24 cellular contexts compared by ENCODE assay signal in the genomic region with DNA sequence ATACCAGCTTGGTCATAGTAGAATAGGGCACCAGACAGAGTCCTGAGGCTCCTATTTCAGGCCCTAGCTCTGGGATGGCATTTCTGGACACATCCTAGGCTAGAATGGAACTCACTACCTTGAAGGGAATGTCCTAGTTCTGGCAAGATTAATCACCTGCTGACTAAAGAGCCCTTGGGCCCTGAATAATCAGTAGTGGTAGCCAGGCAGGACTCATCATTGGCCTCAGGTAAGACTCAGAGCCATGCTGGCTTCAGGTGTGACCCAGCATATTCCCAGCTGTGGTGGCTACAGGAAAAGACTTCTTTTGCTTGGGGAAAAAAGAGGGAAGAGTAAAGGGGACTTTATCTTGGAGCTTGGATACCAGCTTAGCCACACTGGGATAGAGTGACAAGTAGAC.
A peak's percentile ranks its signal among the peaks of the same experiment; 100 is the strongest.
DNase-seq lines count a peak whose midpoint lies in the region; ATAC-seq, FAIRE-seq and TF ChIP-seq lines count a peak whose summit lies in the region.
"Had no signal": no experiment of that assay in that cellular context is flagged by ENCODE, and none has a peak within 500 bp of the region (broad histone marks: within the 10 kb centered on the region; RNA-seq: fewer than 3 reads in every experiment).

No MANE protein-coding gene starts in this region.

- intact Hi-C loops in mammary epithelial cell (cut with micrococcal nuclease) (no loop called here), MCF 10A (cut with micrococcal nuclease) (no loop called here)

- H3K9me3 ChIP-seq in mammary epithelial cell (replicated peaks; ENCODE audit: insufficient read depth, low read length) (no peaks in the 10 kb centered on the region), keratinocyte (ENCODE audit: control insufficient read depth, low read depth, low read length) (no peaks in the 10 kb centered on the region), trophoblast cell (ENCODE audit: insufficient read depth, low read depth, low read length) (peaks cover 6% of the 10 kb centered on the region)
- H3K9me3 ChIP-seq: A549, Caco-2 had no signal

- H3K27me3 ChIP-seq in mammary epithelial cell (ENCODE audit: insufficient read depth, low read length) (no peaks in the 10 kb centered on the region), keratinocyte (ENCODE audit: control insufficient read depth, extremely low read depth, insufficient read depth, low read length) (peaks cover under 1% of the 10 kb centered on the region), trophoblast cell (ENCODE audit: insufficient read depth, low read length) (no peaks in the 10 kb centered on the region)
- H3K27me3 ChIP-seq: BLaER1 treated with 17β-estradiol and CSF1 and Interleukin-3, amounts not matched to agents 10 nM and 100 nM had no signal

- no peak overlapping the region for H3K4me3 Mint-ChIP-seq in MCF 10A (ENCODE audit: unreplicated experiment)
- H3K4me3 Mint-ChIP-seq: B cell; CD4-positive, alpha-beta T cell; CD8-positive, alpha-beta T cell had no signal

- H3K36me3 Mint-ChIP-seq in MCF 10A (ENCODE audit: insufficient read depth, unreplicated experiment), result no peaks in the 10 kb centered on the region
- H3K36me3 Mint-ChIP-seq: CD8-positive, alpha-beta T cell had no signal

- H3K27ac ChIP-seq in mammary epithelial cell (ENCODE audit: insufficient read depth, low read depth, low read length) (no peak overlapping the region), keratinocyte (ENCODE audit: control insufficient read depth, insufficient read depth, low read length) (no peak overlapping the region), trophoblast cell (ENCODE audit: low read depth, low read length) (no peak overlapping the region)
- H3K27ac ChIP-seq: 22Rv1; A549; BLaER1 treated with 17β-estradiol and CSF1 and Interleukin-3, amounts not matched to agents 10 nM and 100 nM; C4-2B had no signal

- no peak overlapping the region for H4K91ac ChIP-seq in trophoblast cell (ENCODE audit: low read depth, low read length)

- no peaks in the 10 kb centered on the region for H3K4me1 Mint-ChIP-seq in MCF 10A (ENCODE audit: insufficient read depth, unreplicated experiment)
- H3K4me1 Mint-ChIP-seq: B cell had no signal

- peak; percentile 80 for FAIRE-seq in keratinocyte (lab: Jason Lieb, UNC)
- FAIRE-seq: A549, D721Med, G401.6, GM12891, GM19239 had no signal

- no peak overlapping the region for H2BK12ac ChIP-seq in trophoblast cell (ENCODE audit: low read length)

- H3K36me3 ChIP-seq in mammary epithelial cell (ENCODE audit: insufficient read depth, low read length) (no peaks in the 10 kb centered on the region), keratinocyte (ENCODE audit: control insufficient read depth in 2 of 2, extremely low read depth in 1 of 2, insufficient read depth in 2 of 2, low read length in 2 of 2) (no peaks in the 10 kb centered on the region), trophoblast cell (ENCODE audit: control insufficient read depth in 1 of 2, insufficient read depth in 2 of 2, low read length in 2 of 2) (no peaks in the 10 kb centered on the region)
- H3K36me3 ChIP-seq: BLaER1 treated with 17β-estradiol and CSF1 and Interleukin-3, amounts not matched to agents 10 nM and 100 nM had no signal

- H2AFZ ChIP-seq in mammary epithelial cell (ENCODE audit: low read depth, low read length), result no peak overlapping the region
- H2AFZ ChIP-seq in keratinocyte (ENCODE audit: control insufficient read depth, low read length), result no peak overlapping the region
- H2AFZ ChIP-seq in trophoblast cell (ENCODE audit: insufficient read depth, low read length, poor library complexity), result no peak overlapping the region

- H4K20me1 ChIP-seq in mammary epithelial cell (ENCODE audit: insufficient read depth, low read length), result no peaks in the 10 kb centered on the region
- H4K20me1 ChIP-seq in keratinocyte (ENCODE audit: control insufficient read depth, extremely low read depth, insufficient read depth, low read length), result no peaks in the 10 kb centered on the region
- H4K20me1 ChIP-seq: BLaER1 treated with 17β-estradiol and CSF1 and Interleukin-3, amounts not matched to agents 10 nM and 100 nM had no signal

- no peaks in the 10 kb centered on the region for H3K9me1 ChIP-seq in keratinocyte (ENCODE audit: control insufficient read depth, extremely low read depth, insufficient read depth, low read length)

- no peak overlapping the region for H3K4me3 ChIP-seq in mammary epithelial cell (replicated peaks in 1 of 3; ENCODE audit: insufficient read depth in 1 of 3, low read depth in 2 of 3, low read length in 3 of 3)
- H3K4me3 ChIP-seq in epithelial cell of esophagus (ENCODE audit: low read length), result no peak overlapping the region
- no peak overlapping the region for H3K4me3 ChIP-seq in keratinocyte (ENCODE audit: control insufficient read depth in 2 of 3, extremely low read depth in 1 of 3, insufficient read depth in 2 of 3, low read depth in 1 of 3, low read length in 3 of 3)
- H3K4me3 ChIP-seq in trophoblast cell (ENCODE audit: low read depth, low read length), result no peak overlapping the region
- H3K4me3 ChIP-seq: A549; BLaER1 treated with 17β-estradiol and CSF1 and Interleukin-3, amounts not matched to agents 10 nM and 100 nM had no signal

- no peaks in the 10 kb centered on the region for H3K9me3 Mint-ChIP-seq in MCF 10A (ENCODE audit: unreplicated experiment)

- peaks cover 4% of the 10 kb centered on the region for H3K4me1 ChIP-seq in mammary epithelial cell (ENCODE audit: insufficient read depth, low read length)
- H3K4me1 ChIP-seq in keratinocyte (ENCODE audit: control insufficient read depth, extremely low read depth, insufficient read depth, low read length), result peaks cover 4% of the 10 kb centered on the region
- no peaks in the 10 kb centered on the region for H3K4me1 ChIP-seq in trophoblast cell (ENCODE audit: control insufficient read depth in 1 of 2, insufficient read depth in 2 of 2, low read length in 2 of 2)
- H3K4me1 ChIP-seq: A549 had no signal

- H4K12ac ChIP-seq in trophoblast cell (ENCODE audit: low read depth, low read length), result no peak overlapping the region

- in situ Hi-C loops in mammary epithelial cell (cut with MboI; ENCODE audit: low sequenced_read_pairs in 2 of 2), result no loop called here

- peak; percentile 64 for DNase-seq in mammary epithelial cell
- DNase-seq in MCF 10A (ENCODE audit: unreplicated experiment), result no peak
- DNase-seq in epithelial cell of esophagus (ENCODE audit: low read depth), result peak; percentile 45
- peak; percentile 17 for DNase-seq in keratinocyte (ENCODE audit: low read depth, low spot score)
- DNase-seq in trophoblast cell, result peak; percentile 23 to 61
- no peak for DNase-seq in inferior parietal cortex (ENCODE audit: extremely low spot score)
- DNase-seq in activated naive CD4-positive, alpha-beta T cell treated with Interleukin-2 at 50 U/mL for 16 hours, result no peak
- DNase-seq: AML-193; Caco-2; Calu3; CD4-positive, alpha-beta T cell; CD8-positive, alpha-beta T cell; DMS79 treated with DMSO at 0.1 percent for 48 hours; GF-D8 had no signal

- H4K8ac ChIP-seq in trophoblast cell (ENCODE audit: low read depth, low read length), result no peak overlapping the region

- H3K27me3 Mint-ChIP-seq in MCF 10A (ENCODE audit: insufficient read depth, unreplicated experiment), result peaks cover 10% of the 10 kb centered on the region

- no peak overlapping the region for H3K23ac ChIP-seq in trophoblast cell (ENCODE audit: low read length)

- H3K79me2 ChIP-seq in mammary epithelial cell (ENCODE audit: insufficient read depth, low read length) (no peaks in the 10 kb centered on the region), keratinocyte (ENCODE audit: control insufficient read depth, insufficient read depth, low read length) (no peaks in the 10 kb centered on the region), trophoblast cell (ENCODE audit: control insufficient read depth, insufficient read depth, low read length, poor library complexity) (no peaks in the 10 kb centered on the region)

- no peak for TF ChIP-seq CTCF in mammary epithelial cell (conservative IDR thresholded peaks at IDR 0.05 in 1 of 2, IDR thresholded peaks at IDR 0.05 in 1 of 2; ENCODE audit: extremely low read depth in 1 of 2, insufficient read depth in 1 of 2, low read depth in 1 of 2, low read length in 2 of 2)
- no peak for TF ChIP-seq CTCF in MCF 10A (IDR thresholded peaks at IDR 0.05; ENCODE audit: unreplicated experiment)
- TF ChIP-seq CTCF in epithelial cell of esophagus (IDR thresholded peaks at IDR 0.05; ENCODE audit: insufficient read depth, low read depth, low read length, missing control alignments), result no peak
- no peak for TF ChIP-seq CTCF in keratinocyte (optimal IDR thresholded peaks at IDR 0.05 in 1 of 3, IDR thresholded peaks at IDR 0.05 in 1 of 3, conservative IDR thresholded peaks at IDR 0.05 in 1 of 3; ENCODE audit: extremely low read depth in 1 of 3, insufficient read depth in 2 of 3, low read length in 3 of 3)

- no peak overlapping the region for H3K27ac Mint-ChIP-seq in MCF 10A (ENCODE audit: low read depth, unreplicated experiment)
- H3K27ac Mint-ChIP-seq: B cell; CD4-positive, alpha-beta T cell; CD8-positive, alpha-beta T cell had no signal

- no peak overlapping the region for H2BK5ac ChIP-seq in trophoblast cell (ENCODE audit: low read depth, low read length, poor library complexity)

- no peak overlapping the region for H3K18ac ChIP-seq in trophoblast cell (ENCODE audit: low read length)

- H2AK5ac ChIP-seq in trophoblast cell (ENCODE audit: low read length), result no peak overlapping the region

- H3K79me1 ChIP-seq in trophoblast cell (ENCODE audit: low read length), result no peaks in the 10 kb centered on the region

- BruUV-seq in mammary epithelial cell (replicated peaks; lab: Mats Ljungman, UMichigan), result no TSS peak
- BruUV-seq in MCF 10A (replicated peaks; lab: Mats Ljungman, UMichigan), result no TSS peak

- ATAC-seq in HG02763 (IDR thresholded peaks at IDR 0.05; ENCODE audit: unreplicated experiment), result no peak
- ATAC-seq: A549; CD8-positive, alpha-beta T cell had no signal

- H3K9ac ChIP-seq in mammary epithelial cell (ENCODE audit: insufficient read depth, low read length) (no peak overlapping the region), keratinocyte (ENCODE audit: control insufficient read depth, extremely low read depth, insufficient read depth, low read length) (no peak overlapping the region), trophoblast cell (ENCODE audit: low read length) (no peak overlapping the region)
- H3K9ac ChIP-seq: BLaER1 treated with 17β-estradiol and CSF1 and Interleukin-3, amounts not matched to agents 10 nM and 100 nM had no signal

- no peak overlapping the region for H3K14ac ChIP-seq in trophoblast cell (ENCODE audit: low read length)

- dilution Hi-C loops in mammary epithelial cell (cut with HindIII; ENCODE audit: low sequenced_read_pairs), result no loop called here
- dilution Hi-C loops in keratinocyte (cut with MboI; ENCODE audit: extremely low pct_ligation_motif_present, low sequenced_read_pairs), result no loop called here

- CTCF ChIA-PET in mammary epithelial cell (lab: Charles Lee; ENCODE audit: low non-redundant PET) (no interaction called here), MCF 10A (lab: Yijun Ruan, JAX) (interaction anchor here (1.3 kb wide), 1 partner anchor 24 kb away, joined by 3 read pairs; no protein-coding TSS in a partner anchor)

- H3K4me2 ChIP-seq in mammary epithelial cell (ENCODE audit: insufficient read depth, low read depth, low read length) (no peak overlapping the region), keratinocyte (ENCODE audit: control insufficient read depth, extremely low read depth, insufficient read depth, low read depth, low read length) (no peak overlapping the region), trophoblast cell (ENCODE audit: low read length) (no peak overlapping the region)
- H3K4me2 ChIP-seq: A549; BLaER1 treated with 17β-estradiol and CSF1 and Interleukin-3, amounts not matched to agents 10 nM and 100 nM had no signal

- H2BK120ac ChIP-seq in trophoblast cell (ENCODE audit: insufficient read depth, low read length, poor library complexity), result no peak overlapping the region

- POLR2A ChIA-PET in MCF 10A (lab: Yijun Ruan, JAX), result interaction anchor here (0.7 kb wide), 1 partner anchor 523 kb away, joined by 3 read pairs; no protein-coding TSS in a partner anchor

- H3K4ac ChIP-seq in trophoblast cell (ENCODE audit: low read depth, low read length), result no peak overlapping the region

Comparison
In these comparisons a context has a peak if more than half of its experiments do, and no peak if none do; other contexts are left out.
1. DNase-seq: peak in mammary epithelial cell (single experiment), epithelial cell of esophagus (single experiment), keratinocyte (single experiment) and trophoblast cell (2 of 2); none in MCF 10A (single experiment), inferior parietal cortex (single experiment) and activated naive CD4-positive, alpha-beta T cell treated with Interleukin-2 at 50 U/mL for 16 hours (single experiment).